9 cellular contexts compared by ENCODE assay signal in the genomic region with DNA sequence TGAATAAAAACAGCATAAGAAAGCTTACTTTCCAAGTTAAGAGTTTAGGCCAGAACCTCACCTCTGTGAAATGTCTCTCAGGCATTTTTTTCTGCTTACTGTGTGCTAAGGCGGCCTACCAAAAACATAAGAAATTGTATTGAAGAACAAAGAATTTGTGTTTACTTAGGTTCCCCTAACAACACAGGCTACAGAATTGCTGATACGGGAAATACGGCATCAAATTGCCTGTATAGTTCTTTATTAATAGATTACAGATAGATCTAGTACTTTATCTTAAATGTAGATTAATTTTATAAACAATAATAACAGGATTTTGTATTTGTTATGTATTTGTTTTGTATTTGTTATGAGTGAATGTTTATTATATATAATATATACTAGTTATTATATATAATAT. TPM values are rescaled to one million over a fixed set of nuclear protein-coding genes. Genes with fewer than 3 reads are reported as not detected.
"Had no signal": no experiment of that assay in that cellular context is flagged by ENCODE, and none has a peak within 500 bp of the region (broad histone marks: within the 10 kb centered on the region; RNA-seq: fewer than 3 reads in every experiment).

No MANE protein-coding gene starts in this region.

- H3K4me2 ChIP-seq: GM23338 had no signal

- ATAC-seq: GM23338, K562 had no signal

- FAIRE-seq: H1, H54, K562 had no signal

- H3K4me3 ChIP-seq: GM23338, K562 had no signal

- DNase-seq: H9, HCEC 1CT, KG1 had no signal

- H3K27ac ChIP-seq: HL-60 had no signal

- H2AFZ ChIP-seq: GM23338 had no signal

RNA-seq across cellular contexts. Expression of gene ASIC5, which starts 12.9 kb away (rescaled TPM):
- total RNA-seq: GM23338, H1, H9, HT1080, K562 had no signal
- polyA plus RNA-seq: GM23338, H1, K562 had no signal

RNA-seq across cellular contexts. Expression of gene TDO2, which starts 50.3 kb away (rescaled TPM):
- total RNA-seq: H1, H9 had no signal
- polyA plus RNA-seq: GM23338 had no signal
